19 cellular contexts compared by ENCODE assay signal in genomic region chr6:99810295-99810694, GRCh38.
DNase-seq lines count a peak whose midpoint lies in the region; ATAC-seq, FAIRE-seq and TF ChIP-seq lines count a peak whose summit lies in the region.
"Had no signal": no experiment of that assay in that cellular context is flagged by ENCODE, and none has a peak within 500 bp of the region (broad histone marks: within the 10 kb centered on the region; RNA-seq: fewer than 3 reads in every experiment).

No MANE protein-coding gene starts in this region.

- no peak overlapping the region for H3K27ac Mint-ChIP-seq in naive thymus-derived CD8-positive, alpha-beta T cell
- no peak overlapping the region for H3K27ac Mint-ChIP-seq in activated CD4-positive, alpha-beta memory T cell treated with anti-CD3 and anti-CD28 coated beads, Interleukin-2, amount 10 ng/mL, durations not matched to agents 7 days and 5 days
- H3K27ac Mint-ChIP-seq: CD4-positive, alpha-beta memory T cell; GM23338; HFFc6 had no signal

- no TSS peak for BruUV-seq in IMR-90 (replicated peaks; lab: Mats Ljungman, UMichigan)

- H3K9ac ChIP-seq in IMR-90 (ENCODE audit: low read depth, low read length) = no peak overlapping the region

- H2AFZ ChIP-seq in IMR-90 (replicated peaks; ENCODE audit: low read length, poor library complexity) (no peak overlapping the region), hepatocyte (no peak overlapping the region)

- no peak overlapping the region for H4K8ac ChIP-seq in IMR-90 (ENCODE audit: low read depth in 2 of 2, low read length in 2 of 2)

- WGBS in IMR-90 (ENCODE audit: extremely low coverage in 2 of 2, insufficient read length in 1 of 2), 2 experiments = no CpG with 5 or more reads among the region's 1 CpG
- WGBS in hepatocyte (ENCODE audit: low lambda C conversion rate, missing lambda C conversion rate) = 82% methylated on average over 1 of the region's 1 CpG
- WGBS in small intestine, 3 donors = 43 to 75% (median 74%) methylated on average over 1 of the region's 1 CpG

- no peak overlapping the region for H4K5ac ChIP-seq in IMR-90 (ENCODE audit: low read depth, low read length)

- dilution Hi-C loops in IMR-90 (cut with HindIII; ENCODE audit: low sequenced_read_pairs, unreplicated experiment) = no loop called here

- no peaks in the 10 kb centered on the region for H3K9me1 ChIP-seq in IMR-90 (ENCODE audit: insufficient read depth, low read length)

- no peak for ATAC-seq in IMR-90 (ENCODE audit: low read depth)
- no peak for ATAC-seq in naive thymus-derived CD8-positive, alpha-beta T cell
- ATAC-seq: HCT116 had no signal

- H3K56ac ChIP-seq in IMR-90 (ENCODE audit: extremely low read depth, insufficient read depth, low read length) = no peak overlapping the region

- H3K27me3 ChIP-seq in IMR-90 (ENCODE audit: control insufficient read depth, insufficient read depth, low read length) = peaks cover 9% of the 10 kb centered on the region
- peaks cover 2% of the 10 kb centered on the region for H3K27me3 ChIP-seq in hepatocyte
- H3K27me3 ChIP-seq in small intestine (ENCODE audit: control insufficient read depth in 2 of 2, insufficient read depth in 2 of 2, low read length in 2 of 2) = no peaks in the 10 kb centered on the region

- intact Hi-C loops in IMR-90 (cut with micrococcal nuclease) = no loop called here

- no peaks in the 10 kb centered on the region for H3K4me1 ChIP-seq in HEK293 (ENCODE audit: control insufficient read depth, insufficient read depth, low read length)
- no peaks in the 10 kb centered on the region for H3K4me1 ChIP-seq in IMR-90 (ENCODE audit: control insufficient read depth, insufficient read depth, low read length)
- H3K4me1 ChIP-seq in hepatocyte (ENCODE audit: insufficient read depth) = peaks cover 7% of the 10 kb centered on the region
- no peaks in the 10 kb centered on the region for H3K4me1 ChIP-seq in small intestine (ENCODE audit: control insufficient read depth in 2 of 2, insufficient read depth in 1 of 2, low read depth in 1 of 2, low read length in 1 of 2)

- H3K4me3 ChIP-seq in HEK293 (ENCODE audit: low read depth, low read length) = no peak overlapping the region
- H3K4me3 ChIP-seq in IMR-90 (ENCODE audit: insufficient read depth, low read depth, low read length) = no peak overlapping the region
- no peak overlapping the region for H3K4me3 ChIP-seq in hepatocyte
- no peak overlapping the region for H3K4me3 ChIP-seq in small intestine (ENCODE audit: low read depth in 1 of 2, low read length in 2 of 2)
- H3K4me3 ChIP-seq: GM23338 had no signal

- no peak for TF ChIP-seq POLR2A in IMR-90 (IDR thresholded peaks at IDR 0.05; ENCODE audit: low read depth, low read length)

- H2BK20ac ChIP-seq in IMR-90 (ENCODE audit: low read depth, low read length) = no peak overlapping the region

- no peaks in the 10 kb centered on the region for H3K9me3 ChIP-seq in HEK293 (ENCODE audit: control insufficient read depth, insufficient read depth, low read depth, low read length)
- H3K9me3 ChIP-seq in IMR-90 (ENCODE audit: control insufficient read depth, insufficient read depth, low read length) = no peaks in the 10 kb centered on the region
- H3K9me3 ChIP-seq in hepatocyte (ENCODE audit: low read depth) = no peaks in the 10 kb centered on the region
- no peaks in the 10 kb centered on the region for H3K9me3 ChIP-seq in small intestine (ENCODE audit: control insufficient read depth, low read depth)

- in situ Hi-C loops in IMR-90 (cut with MboI; ENCODE audit: low sequenced_read_pairs) = no loop called here

- no peaks in the 10 kb centered on the region for H3K36me3 Mint-ChIP-seq in naive thymus-derived CD8-positive, alpha-beta T cell
- no peaks in the 10 kb centered on the region for H3K36me3 Mint-ChIP-seq in activated CD4-positive, alpha-beta memory T cell treated with anti-CD3 and anti-CD28 coated beads, Interleukin-2, amount 10 ng/mL, durations not matched to agents 7 days and 5 days (ENCODE audit: low read depth)
- H3K36me3 Mint-ChIP-seq: CD4-positive, alpha-beta memory T cell had no signal

- CTCF ChIA-PET in HEK293 (lab: Yijun Ruan, JAX) (interaction anchor here (0.7 kb wide), 1 partner anchor 64 kb away, joined by 3 read pairs; no protein-coding TSS in a partner anchor), IMR-90 (lab: Yijun Ruan, JAX) (interaction anchor here (0.6 kb wide), 1 partner anchor 332 kb away, joined by 3 read pairs; no protein-coding TSS in a partner anchor)
- CTCF ChIA-PET in activated CD4-positive, alpha-beta memory T cell treated with anti-CD3 and anti-CD28 coated beads, Interleukin-2, amount 10 ng/mL, durations not matched to agents 7 days and 5 days (lab: Charles Lee) = interaction anchor here (0.6 kb wide), 1 partner anchor 365 kb away, joined by 3 read pairs; no protein-coding TSS in a partner anchor

- no peaks in the 10 kb centered on the region for H3K4me1 Mint-ChIP-seq in naive thymus-derived CD8-positive, alpha-beta T cell
- no peaks in the 10 kb centered on the region for H3K4me1 Mint-ChIP-seq in activated CD4-positive, alpha-beta memory T cell treated with anti-CD3 and anti-CD28 coated beads, Interleukin-2, amount 10 ng/mL, durations not matched to agents 7 days and 5 days

- no peak overlapping the region for H3K4ac ChIP-seq in IMR-90 (ENCODE audit: low read depth, low read length)

- no peaks in the 10 kb centered on the region for H3K79me2 ChIP-seq in hepatocyte

- H3K36me3 ChIP-seq in HEK293 (ENCODE audit: control insufficient read depth in 2 of 2, insufficient read depth in 1 of 2, low read length in 2 of 2) (no peaks in the 10 kb centered on the region), IMR-90 (ENCODE audit: control insufficient read depth, insufficient read depth, low read length) (no peaks in the 10 kb centered on the region), hepatocyte (replicated peaks; ENCODE audit: insufficient read depth, low read depth) (no peaks in the 10 kb centered on the region), small intestine (ENCODE audit: control insufficient read depth in 2 of 2, insufficient read depth in 2 of 2, low read length in 2 of 2) (no peaks in the 10 kb centered on the region)

- H3K9me2 ChIP-seq in hepatocyte (replicated peaks; ENCODE audit: insufficient read depth) = no peaks in the 10 kb centered on the region

- H3K79me1 ChIP-seq in IMR-90 (ENCODE audit: low read depth in 1 of 2, low read length in 2 of 2) = no peaks in the 10 kb centered on the region

- peaks cover 11 to 55% (median 26%) of the 10 kb centered on the region in 5 donors for H3K27me3 Mint-ChIP-seq in naive thymus-derived CD8-positive, alpha-beta T cell
- peaks cover 23% of the 10 kb centered on the region for H3K27me3 Mint-ChIP-seq in activated CD4-positive, alpha-beta memory T cell treated with anti-CD3 and anti-CD28 coated beads, Interleukin-2, amount 10 ng/mL, durations not matched to agents 7 days and 5 days

- H3K4me2 ChIP-seq in IMR-90 (ENCODE audit: low read depth, low read length) (no peak overlapping the region), hepatocyte (no peak overlapping the region)
- H3K4me2 ChIP-seq: GM23338 had no signal

- no peak overlapping the region for H3K23ac ChIP-seq in IMR-90 (ENCODE audit: low read depth, low read length)

- no peak overlapping the region for H3K18ac ChIP-seq in IMR-90 (ENCODE audit: low read depth, low read length)

- H2BK5ac ChIP-seq in IMR-90 (ENCODE audit: low read depth, low read length, poor library complexity, severe bottlenecking) = no peak overlapping the region

- FAIRE-seq in small intestine (lab: Jason Lieb, UNC) = no peak
- FAIRE-seq: GM12891, GM18507 had no signal

- DNase-seq in IMR-90 (no peak), hepatocyte (ENCODE audit: low spot score) (no peak), small intestine (no peak)
- no peak for DNase-seq in naive thymus-derived CD8-positive, alpha-beta T cell
- no peak for DNase-seq in activated CD4-positive, alpha-beta memory T cell treated with anti-CD3 and anti-CD28 coated beads, Interleukin-2, amount 10 ng/mL, durations not matched to agents 7 days and 5 days
- DNase-seq: C1 segment of cervical spinal cord; Calu3; CD4-positive, alpha-beta memory T cell; COR-L47; DMS53; DMS79 treated with DMSO at 0.1 percent for 48 hours; GF-D8; H9; HFFc6 had no signal

- POLR2A ChIA-PET in HEK293 (lab: Yijun Ruan, JAX) (no interaction called here), IMR-90 (lab: Charles Lee; ENCODE audit: unreplicated experiment) (no interaction called here)
- POLR2A ChIA-PET in naive thymus-derived CD8-positive, alpha-beta T cell (lab: Charles Lee) = no interaction called here
- POLR2A ChIA-PET in activated CD4-positive, alpha-beta memory T cell treated with anti-CD3 and anti-CD28 coated beads, Interleukin-2, amount 10 ng/mL, durations not matched to agents 7 days and 5 days (lab: Charles Lee) = no interaction called here

- no peaks in the 10 kb centered on the region for H4K20me1 ChIP-seq in IMR-90 (ENCODE audit: insufficient read depth, low read length)
- no peaks in the 10 kb centered on the region for H4K20me1 ChIP-seq in hepatocyte (ENCODE audit: insufficient read depth, poor library complexity, severe bottlenecking)

- H3K4me3 Mint-ChIP-seq in naive thymus-derived CD8-positive, alpha-beta T cell = no peak overlapping the region
- no peak overlapping the region for H3K4me3 Mint-ChIP-seq in activated CD4-positive, alpha-beta memory T cell treated with anti-CD3 and anti-CD28 coated beads, Interleukin-2, amount 10 ng/mL, durations not matched to agents 7 days and 5 days
- H3K4me3 Mint-ChIP-seq: CD4-positive, alpha-beta memory T cell; GM23338; H9; HFFc6 had no signal

- H3K27ac ChIP-seq in HEK293 (ENCODE audit: extremely low read depth, low read depth, low read length) (no peak overlapping the region), IMR-90 (ENCODE audit: insufficient read depth, low read length) (no peak overlapping the region), hepatocyte (peak overlapping the region; percentile 65), small intestine (ENCODE audit: low read depth in 1 of 2, low read length in 1 of 2) (no peak overlapping the region)

- no peak for TF ChIP-seq RAD21 in IMR-90 (IDR thresholded peaks at IDR 0.05; ENCODE audit: low read length)

- H3K14ac ChIP-seq in IMR-90 (replicated peaks; ENCODE audit: low read depth, low read length) = no peak overlapping the region

- no peak overlapping the region for H4K91ac ChIP-seq in IMR-90 (ENCODE audit: insufficient read depth, low read depth, low read length)

- no peak overlapping the region for H2BK15ac ChIP-seq in IMR-90 (ENCODE audit: low read depth, low read length)

- TF ChIP-seq CTCF in HEK293 (tag by site-specific recombination; IDR thresholded peaks at IDR 0.05) (no peak), IMR-90 (conservative IDR thresholded peaks at IDR 0.05; ENCODE audit: low read depth, low read length) (no peak), hepatocyte (IDR thresholded peaks at IDR 0.05; ENCODE audit: poor library complexity) (no peak)

- no peak overlapping the region for H2BK120ac ChIP-seq in IMR-90 (ENCODE audit: low read depth, low read length)

- no peak overlapping the region for H2AK9ac ChIP-seq in IMR-90 (replicated peaks; ENCODE audit: low read depth, low read length, poor library complexity)

- H2AK5ac ChIP-seq in IMR-90 (ENCODE audit: low read depth, low read length) = no peak overlapping the region

- H3K9me3 Mint-ChIP-seq in naive thymus-derived CD8-positive, alpha-beta T cell = peaks cover 0 to 1% (median 0%) of the 10 kb centered on the region in 9 donors
- H3K9me3 Mint-ChIP-seq in activated CD4-positive, alpha-beta memory T cell treated with anti-CD3 and anti-CD28 coated beads, Interleukin-2, amount 10 ng/mL, durations not matched to agents 7 days and 5 days = no peaks in the 10 kb centered on the region
- H3K9me3 Mint-ChIP-seq: H9, HFFc6 had no signal
